ENCODE assay signal across 8 cellular contexts in genomic region chr2:237922641-237923361, GRCh38. TPM values are rescaled to one million over a fixed set of nuclear protein-coding genes. Genes with fewer than 3 reads are reported as not detected.
DNase-seq lines count a peak whose midpoint lies in the region; ATAC-seq, FAIRE-seq and TF ChIP-seq lines count a peak whose summit lies in the region.

No MANE protein-coding gene starts in this region.

- POLR2A ChIA-PET in H1 (lab: Charles Lee; ENCODE audit: partially characterized antibody) = interaction anchor here (0.8 to 1.7 kb wide), 3 partner anchors 39 to 186 kb away, joined by 3 read pairs; no protein-coding TSS in a partner anchor

- H3K36me3 ChIP-seq in H1 (ENCODE audit: control insufficient read depth in 2 of 4, insufficient read depth in 4 of 4, low read length in 3 of 4) (no peaks in the 10 kb centered on the region), sigmoid colon (peaks cover 0 to 8% (median 0%) of the 10 kb centered on the region in 4 donors), kidney (ENCODE audit: control insufficient read depth in 1 of 2, insufficient read depth in 2 of 2, low read length in 2 of 2) (no peaks in the 10 kb centered on the region)

- H4K91ac ChIP-seq in H1 (replicated peaks; ENCODE audit: insufficient read length, low read length) = no peak overlapping the region

- H2AFZ ChIP-seq in H1 (ENCODE audit: low read length) = no peak overlapping the region

- no peak overlapping the region for H3K27ac ChIP-seq in H1 (ENCODE audit: low read depth, low read length)
- H3K27ac ChIP-seq in sigmoid colon = peak overlapping the region; percentile 56 to 78 (median 64)
- no peak overlapping the region for H3K27ac ChIP-seq in kidney (ENCODE audit: low read depth in 2 of 2, low read length in 2 of 2)

- H3K9ac ChIP-seq in H1 (replicated peaks in 1 of 4; ENCODE audit: extremely low read depth in 1 of 4, low read depth in 3 of 4, low read length in 3 of 4) (no peak overlapping the region), kidney (ENCODE audit: low read length in 2 of 2) (no peak overlapping the region)

- no peak for TF ChIP-seq RAD21 in H1 (IDR thresholded peaks at IDR 0.05 in 1 of 2, conservative IDR thresholded peaks at IDR 0.05 in 1 of 2; ENCODE audit: low read depth in 2 of 2, low read length in 2 of 2)

- TF ChIP-seq CTCF in H1 (IDR thresholded peaks at IDR 0.05; ENCODE audit: control extremely low read depth in 1 of 3, insufficient read depth in 1 of 3, low read depth in 1 of 3, low read length in 3 of 3) = no peak
- TF ChIP-seq CTCF in sigmoid colon (IDR thresholded peaks at IDR 0.05) = no peak
- no peak for TF ChIP-seq CTCF in kidney (IDR thresholded peaks at IDR 0.05; ENCODE audit: borderline replicate concordance, extremely low read depth, insufficient read depth)

- no peak for FAIRE-seq in H1 (lab: Jason Lieb, UNC)
- no peak for FAIRE-seq in kidney (lab: Jason Lieb, UNC)

- no peak overlapping the region for H4K5ac ChIP-seq in H1 (ENCODE audit: insufficient read length, low read depth, low read length)

- 57% methylated on average over 12 of the region's 13 CpGs; no CpG with 5 or more reads in 1 of the 2 experiments for WGBS in H1 (ENCODE audit: extremely low coverage in 1 of 2, insufficient coverage in 1 of 2, insufficient read length in 1 of 2, insufficient replicate concordance in 2 of 2, low coverage in 1 of 2, low lambda C conversion rate in 2 of 2, missing lambda C conversion rate in 1 of 2), 2 experiments
- 35 to 62% methylated on average over 13 of the region's 13 CpGs for WGBS in sigmoid colon, 2 donors

- H3K18ac ChIP-seq in H1 (ENCODE audit: extremely low read depth, low read length) = no peak overlapping the region

- H2BK12ac ChIP-seq in H1 (ENCODE audit: low read depth, low read length) = no peak overlapping the region

- DNase-seq in DMS79 (lab: John Stamatoyannopoulos, UW) (peak; percentile 5), NCI-H69 (lab: John Stamatoyannopoulos, UW) (peak; percentile 78), H1 (ENCODE audit: low read depth in 1 of 2, low spot score in 2 of 2) (no peak), sigmoid colon (peak; percentile 72), NCI-H2227 treated with DMSO at 0.1 percent for 48 hours (lab: John Stamatoyannopoulos, UW) (no peak), kidney (no peak)

- H3K4me2 ChIP-seq in H1 (ENCODE audit: insufficient read depth in 1 of 2, low read depth in 2 of 2, low read length in 2 of 2) = 0 out of 4 replicates have a peak overlapping the region, but pooled peaks of 1 of the 2 experiments have one; percentile 44

- H3K56ac ChIP-seq in H1 (replicated peaks; ENCODE audit: insufficient read length, low read depth, low read length) = no peak overlapping the region

- no peak overlapping the region for H2BK15ac ChIP-seq in H1 (ENCODE audit: low read length)

- H4K8ac ChIP-seq in H1 (ENCODE audit: extremely low read depth, insufficient read depth, low read length) = peak overlapping the region; percentile 28; the same call in 1 of the 2 replicates

- no peaks in the 10 kb centered on the region; a peak in 2 of 7 replicates for H3K27me3 ChIP-seq in H1 (replicated peaks in 1 of 4; ENCODE audit: control insufficient read depth in 3 of 4, extremely low read depth in 1 of 4, insufficient read depth in 3 of 4, low read length in 3 of 4)
- H3K27me3 ChIP-seq in sigmoid colon = no peaks in the 10 kb centered on the region

- intact Hi-C loops in sigmoid colon (cut with DNase I) = loop anchor here (2.0 to 5.0 kb wide), 3 partner anchors 62 to 340 kb away; partner anchors contain the start of gene SCLY
- intact Hi-C loops in kidney (cut with DNase I) = no loop called here

- peak overlapping the region; percentile 29 for H3K4ac ChIP-seq in H1 (replicated peaks; ENCODE audit: insufficient read length, low read depth, low read length)

- ATAC-seq in HG02938 (IDR thresholded peaks at IDR 0.05; ENCODE audit: unreplicated experiment) = no peak
- no peak for ATAC-seq in GM18858 (IDR thresholded peaks at IDR 0.05; ENCODE audit: unreplicated experiment)

- CTCF ChIA-PET in H1 (lab: Charles Lee; ENCODE audit: partially characterized antibody) = interaction anchor here (0.6 to 2.2 kb wide), 32 partner anchors 10 to 410 kb away, joined by 3 to 12 read pairs (median 4); no protein-coding TSS in a partner anchor

- TF ChIP-seq EP300 in H1 (IDR thresholded peaks at IDR 0.05; ENCODE audit: borderline replicate concordance in 1 of 2, low read depth in 2 of 2, low read length in 2 of 2) (no peak), sigmoid colon (IDR thresholded peaks at IDR 0.05) (no peak)

- no peak overlapping the region for H2BK5ac ChIP-seq in H1 (ENCODE audit: low read depth, low read length)

- H3K23ac ChIP-seq in H1 (ENCODE audit: insufficient read length) = no peak overlapping the region

- no peak overlapping the region for H2AK5ac ChIP-seq in H1 (ENCODE audit: low read depth, low read length)

- H3K4me1 ChIP-seq in H1 (replicated peaks in 1 of 4; ENCODE audit: control insufficient read depth in 3 of 4, insufficient read depth in 4 of 4, low read length in 3 of 4) (peaks cover 0 to 6% (median 4%) of the 10 kb centered on the region in 4 experiments; a peak in 5 of 7 replicates), sigmoid colon (peaks cover 0 to 19% (median 14%) of the 10 kb centered on the region in 4 donors), kidney (ENCODE audit: control insufficient read depth in 1 of 2, insufficient read depth in 1 of 2, low read depth in 1 of 2, low read length in 2 of 2) (peaks cover 5 to 6% of the 10 kb centered on the region in 2 donors)

- H3K79me1 ChIP-seq in H1 (ENCODE audit: low read depth, low read length) = no peaks in the 10 kb centered on the region

- H2BK20ac ChIP-seq in H1 (ENCODE audit: low read length) = no peak overlapping the region

- no peak overlapping the region for H3K14ac ChIP-seq in H1 (ENCODE audit: insufficient read length)

- peaks cover 0 to 3% of the 10 kb centered on the region in 2 experiments for H4K20me1 ChIP-seq in H1 (replicated peaks in 1 of 2; ENCODE audit: control insufficient read depth in 1 of 2, insufficient read depth in 2 of 2, low read length in 2 of 2)

- H3K9me3 ChIP-seq in H1 (ENCODE audit: insufficient read depth in 2 of 2, low read depth in 1 of 2, low read length in 1 of 2) (no peaks in the 10 kb centered on the region), sigmoid colon (no peaks in the 10 kb centered on the region), kidney (ENCODE audit: control insufficient read depth in 1 of 2, low read length in 2 of 2) (no peaks in the 10 kb centered on the region)

- H3K23me2 ChIP-seq in H1 (ENCODE audit: low read depth, low read length) = no peaks in the 10 kb centered on the region

- no peaks in the 10 kb centered on the region for H3K79me2 ChIP-seq in H1 (ENCODE audit: control insufficient read depth in 1 of 2, insufficient read depth in 2 of 2, low read length in 2 of 2)

- H2BK120ac ChIP-seq in H1 (replicated peaks; ENCODE audit: low read depth, low read length) = no peak overlapping the region

- no peak for TF ChIP-seq POLR2A in H1 (IDR thresholded peaks at IDR 0.05; ENCODE audit: control extremely low read depth in 1 of 2, low read depth in 2 of 2, low read length in 2 of 2)
- TF ChIP-seq POLR2A in sigmoid colon (IDR thresholded peaks at IDR 0.05) = no peak

- H3K4me3 ChIP-seq in H1 (ENCODE audit: extremely low read depth in 1 of 4, insufficient read depth in 2 of 4, low read depth in 3 of 4, low read length in 4 of 4) (peak overlapping the region in 1 of 4 experiments; percentile 34; a peak in 1 of 8 replicates), sigmoid colon (peak overlapping the region in 1 of 4 donors; percentile 32), kidney (ENCODE audit: low read length in 2 of 2) (peak overlapping the region in 1 of 2 donors; percentile 33)

TF ChIP-seq in H1, 55 proteins besides CTCF, POLR2A, EP300 and RAD21:
- TF ChIP-seq SP2 (IDR thresholded peaks at IDR 0.05; ENCODE audit: low read length) (no peak), YY1 (IDR thresholded peaks at IDR 0.05; ENCODE audit: low read depth, low read length) (0 out of 2 replicates have a peak, but pooled peaks have one; percentile 20)
TF ChIP-seq in H1: peak in this region for 1.

RNA-seq across cellular contexts. Expression of gene UBE2F, which starts 44.0 kb away (rescaled TPM):
- 59.8 and 61.9 TPM in 2 replicates for total RNA-seq in H1 (2021; fragmentation: NEBNext Ultra II Directional; extraction: Animal tissue kit (Norgen Biotek cat#: 25700))
- polyA plus RNA-seq in H1 (2011; rRNA removed) (43.3 and 48.4 TPM in 2 replicates), sigmoid colon (100 to 1,000 TPM in 1 of 3 donors, 10 to 100 TPM in 2; 51.9 to 115 (median 73.3) TPM), kidney (ENCODE audit: insufficient read depth, low read depth, low replicate concordance) (68.7 TPM)
- polyA plus RNA-seq in H1 (2011; cell fraction: cytosol; rRNA removed) = 53.0 TPM
- 14.5 TPM for polyA plus RNA-seq in H1 (2011; cell fraction: nucleus; rRNA removed)
- polyA plus RNA-seq in H1 (2012, experiment 1 of 2) = 49.4 to 67.6 TPM (median 53.8 TPM) in 4 replicates
- 27.7 TPM for polyA plus RNA-seq in H1 (2012, experiment 2 of 2)
- polyA plus RNA-seq in H1 (2013, experiment 1 of 2) = 37.6 TPM
- 39.2 TPM for polyA plus RNA-seq in H1 (2013, experiment 2 of 2)
- polyA minus RNA-seq in H1 (2011; rRNA and poly(A)+ RNA removed) = 15.2 and 25.1 TPM in 2 replicates
- polyA minus RNA-seq in H1 (2011; cell fraction: cytosol; rRNA and poly(A)+ RNA removed) = 26.3 TPM
- 26.5 TPM for polyA minus RNA-seq in H1 (2011; cell fraction: nucleus; rRNA and poly(A)+ RNA removed)
- total RNA-seq in sigmoid colon (10 to 100 TPM; 50.7 to 81.5 (median 66.4) TPM), kidney (34.5 TPM)

Comparison
In these comparisons a context has a peak if more than half of its experiments do, and no peak if none do; other contexts are left out.
1. DNase-seq: peak in DMS79 (single experiment), NCI-H69 (single experiment) and sigmoid colon (single experiment); none in H1 (0 of 2), NCI-H2227 treated with DMSO at 0.1 percent for 48 hours (single experiment) and kidney (single experiment).
2. H3K27ac ChIP-seq: peak in sigmoid colon (4 of 4); none in H1 (single experiment) and kidney (0 of 2).